In genomic region chr1:155226910-155227260, GRCh38 we compare ENCODE assay signal across 8 cellular contexts. TPM values are rescaled to one million over a fixed set of nuclear protein-coding genes. Genes with fewer than 3 reads are reported as not detected.
DNase-seq lines count a peak whose midpoint lies in the region; ATAC-seq and TF ChIP-seq lines count a peak whose summit lies in the region.

No MANE protein-coding gene starts in this region.

- ATAC-seq in GM21367 (IDR thresholded peaks at IDR 0.05; ENCODE audit: unreplicated experiment) (peak; percentile 7), GM18505 (IDR thresholded peaks at IDR 0.05; ENCODE audit: unreplicated experiment) (no peak)

- H3K27ac Mint-ChIP-seq in activated naive CD4-positive, alpha-beta T cell treated with anti-CD3 and anti-CD28 coated beads, Interleukin-2, amount 10 ng/mL, durations not matched to agents 7 days and 5 days, result peak overlapping the region; percentile 90

- no peaks in the 10 kb centered on the region for H3K9me3 Mint-ChIP-seq in activated naive CD4-positive, alpha-beta T cell treated with anti-CD3 and anti-CD28 coated beads, Interleukin-2, amount 10 ng/mL, durations not matched to agents 7 days and 5 days

- DNase-seq in Ammon's horn (ENCODE audit: low spot score), result peak; percentile 64
- DNase-seq in NCI-H345 treated with DMSO at 0.1 percent for 48 hours (lab: John Stamatoyannopoulos, UW; ENCODE audit: unreplicated experiment), result peak; percentile 81
- DNase-seq in activated naive CD4-positive, alpha-beta T cell treated with anti-CD3 and anti-CD28 coated beads, Interleukin-2, amount 10 ng/mL, durations not matched to agents 7 days and 5 days, result no peak
- peak; percentile 46 to 75 for DNase-seq in cardiac muscle cell (ENCODE audit: low read depth in 1 of 2, low spot score in 1 of 2)
- DNase-seq in cerebellar nuclear complex (lab: John Stamatoyannopoulos, UW), result no peak

- H3K9me3 ChIP-seq in cardiac muscle cell (ENCODE audit: low read depth), result no peaks in the 10 kb centered on the region
- no peaks in the 10 kb centered on the region for H3K9me3 ChIP-seq in parathyroid adenoma (ENCODE audit: control insufficient read depth, low read length)

- H3K36me3 ChIP-seq in cardiac muscle cell, result no peaks in the 10 kb centered on the region
- no peaks in the 10 kb centered on the region for H3K36me3 ChIP-seq in parathyroid adenoma (ENCODE audit: control insufficient read depth, insufficient read depth, low read length)

- H3K27me3 Mint-ChIP-seq in activated naive CD4-positive, alpha-beta T cell treated with anti-CD3 and anti-CD28 coated beads, Interleukin-2, amount 10 ng/mL, durations not matched to agents 7 days and 5 days, result peaks cover 4% of the 10 kb centered on the region

- peaks cover 17% of the 10 kb centered on the region for H3K36me3 Mint-ChIP-seq in activated naive CD4-positive, alpha-beta T cell treated with anti-CD3 and anti-CD28 coated beads, Interleukin-2, amount 10 ng/mL, durations not matched to agents 7 days and 5 days

- no peaks in the 10 kb centered on the region for H3K79me2 ChIP-seq in parathyroid adenoma

- CTCF ChIA-PET in activated naive CD4-positive, alpha-beta T cell treated with anti-CD3 and anti-CD28 coated beads, Interleukin-2, amount 10 ng/mL, durations not matched to agents 7 days and 5 days (lab: Charles Lee), result interaction anchor here (0.7 to 6.9 kb wide), 9 partner anchors 15 to 137 kb away, joined by 3 to 69 read pairs (median 7); partner anchors contain the start of genes KRTCAP2, MTX1, THBS3 and TRIM46

- H3K27ac ChIP-seq in cardiac muscle cell (peak overlapping the region; percentile 31), parathyroid adenoma (peak overlapping the region; percentile 89)

- peak overlapping the region; percentile 50 for H3K9ac ChIP-seq in parathyroid adenoma

- H3K4me3 Mint-ChIP-seq in activated naive CD4-positive, alpha-beta T cell treated with anti-CD3 and anti-CD28 coated beads, Interleukin-2, amount 10 ng/mL, durations not matched to agents 7 days and 5 days, result peak overlapping the region; percentile 88

- peaks cover 6% of the 10 kb centered on the region for H3K4me1 ChIP-seq in cardiac muscle cell (ENCODE audit: low read depth)
- peaks cover 19% of the 10 kb centered on the region for H3K4me1 ChIP-seq in parathyroid adenoma

- peak overlapping the region; percentile 99 for H3K4me2 ChIP-seq in parathyroid adenoma (ENCODE audit: low read length)

- H3K27me3 ChIP-seq in cardiac muscle cell (no peaks in the 10 kb centered on the region), parathyroid adenoma (ENCODE audit: control insufficient read depth, insufficient read depth, low read length) (no peaks in the 10 kb centered on the region)

- TF ChIP-seq CTCF in cardiac muscle cell (IDR thresholded peaks at IDR 0.05; ENCODE audit: low read depth, low read length), result no peak
- TF ChIP-seq CTCF in parathyroid adenoma (IDR thresholded peaks at IDR 0.05), result no peak

- TF ChIP-seq POLR2A in GM18505 (IDR thresholded peaks at IDR 0.05; ENCODE audit: borderline replicate concordance, extremely low read depth, insufficient read depth, insufficient read length), result no peak

- H3K4me1 Mint-ChIP-seq in activated naive CD4-positive, alpha-beta T cell treated with anti-CD3 and anti-CD28 coated beads, Interleukin-2, amount 10 ng/mL, durations not matched to agents 7 days and 5 days, result peaks cover 40% of the 10 kb centered on the region

- H2AFZ ChIP-seq in parathyroid adenoma, result peak overlapping the region; percentile 74

- H3K4me3 ChIP-seq in cardiac muscle cell (peak overlapping the region; percentile 40), parathyroid adenoma (ENCODE audit: low read depth, low read length) (peak overlapping the region; percentile 98)

RNA-seq across cellular contexts. Expression of gene MTX1, which starts 18.4 kb away (rescaled TPM):
- total RNA-seq in cardiac muscle cell, result 24.7 and 45.0 TPM in 2 replicates
- 31.9 and 50.2 TPM in 2 replicates for polyA plus RNA-seq in cardiac muscle cell

RNA-seq across cellular contexts. Expression of gene THBS3, which starts 19.2 kb away (rescaled TPM):
- total RNA-seq in cardiac muscle cell, result 10.8 and 14.2 TPM in 2 replicates
- polyA plus RNA-seq in cardiac muscle cell, result 9.4 and 15.1 TPM in 2 replicates

RNA-seq across cellular contexts. Expression of gene ENTREP3, which starts 28.4 kb away (rescaled TPM):
- total RNA-seq in cardiac muscle cell, result 39.5 and 46.2 TPM in 2 replicates
- polyA plus RNA-seq in cardiac muscle cell, result 42.0 and 59.2 TPM in 2 replicates

RNA-seq across cellular contexts. Expression of gene SCAMP3, which starts 35.3 kb away (rescaled TPM):
- 67.3 and 109 TPM in 2 replicates for total RNA-seq in cardiac muscle cell
- polyA plus RNA-seq in cardiac muscle cell, result 100 and 172 TPM in 2 replicates

RNA-seq across cellular contexts. Expression of gene CLK2, which starts 46.4 kb away (rescaled TPM):
- total RNA-seq in cardiac muscle cell, result 57.3 and 65.3 TPM in 2 replicates
- 45.1 and 68.5 TPM in 2 replicates for polyA plus RNA-seq in cardiac muscle cell

Comparison
In these comparisons a context has a peak if more than half of its experiments do, and no peak if none do; other contexts are left out.
1. DNase-seq: peak in Ammon's horn (single experiment), NCI-H345 treated with DMSO at 0.1 percent for 48 hours (single experiment) and cardiac muscle cell (2 of 2); none in activated naive CD4-positive, alpha-beta T cell treated with anti-CD3 and anti-CD28 coated beads, Interleukin-2, amount 10 ng/mL, durations not matched to agents 7 days and 5 days (single experiment) and cerebellar nuclear complex (0 of 2).